ENCODE assay signal across 9 cellular contexts in genomic region chr5:36888303-36888702, GRCh38.
"Had no signal": no experiment of that assay in that cellular context is flagged by ENCODE, and none has a peak within 500 bp of the region (broad histone marks: within the 10 kb centered on the region; RNA-seq: fewer than 3 reads in every experiment).

No MANE protein-coding gene starts in this region.

- H3K4me3 Mint-ChIP-seq: activated CD4-positive, alpha-beta T cell treated with anti-CD3 and anti-CD28 coated beads, Interleukin-2, amount 10 ng/mL, durations not matched to agents 7 days and 5 days; endodermal cell; stimulated activated naive B cell treated with anti-CD40 and anti-IgM and Interleukin-4, amounts not matched to agents 10 μg/mL and 1 μg/mL and 100 μg/mL, for 72 hours; WTC11 had no signal

- H3K4me3 ChIP-seq: lung, upper lobe of left lung had no signal

- H3K9me3 ChIP-seq: upper lobe of left lung had no signal

- ATAC-seq: stimulated activated naive B cell treated with anti-CD40 and anti-IgM and Interleukin-4, amounts not matched to agents 10 μg/mL and 1 μg/mL and 100 μg/mL, for 72 hours; WTC11 had no signal

- H3K27ac Mint-ChIP-seq: activated CD4-positive, alpha-beta T cell treated with anti-CD3 and anti-CD28 coated beads, Interleukin-2, amount 10 ng/mL, durations not matched to agents 7 days and 5 days; WTC11 had no signal

- H3K27me3 ChIP-seq: upper lobe of left lung had no signal

- H3K27me3 Mint-ChIP-seq: activated CD4-positive, alpha-beta T cell treated with anti-CD3 and anti-CD28 coated beads, Interleukin-2, amount 10 ng/mL, durations not matched to agents 7 days and 5 days; stimulated activated naive B cell treated with anti-CD40 and anti-IgM and Interleukin-4, amounts not matched to agents 10 μg/mL and 1 μg/mL and 100 μg/mL, for 72 hours had no signal

- DNase-seq: activated CD4-positive, alpha-beta T cell treated with anti-CD3 and anti-CD28 coated beads, Interleukin-2, amount 10 ng/mL, durations not matched to agents 7 days and 5 days; activated effector memory CD4-positive, alpha-beta T cell treated with anti-CD3 and anti-CD28 coated beads, Interleukin-2, amount 50 U/mL, for 16 hours; endodermal cell; stimulated activated naive B cell treated with anti-CD40 and anti-IgM and Interleukin-4, amounts not matched to agents 10 μg/mL and 1 μg/mL and 100 μg/mL, for 72 hours; T-helper 2 cell; upper lobe of left lung had no signal

- H3K27ac ChIP-seq: parathyroid adenoma, upper lobe of left lung had no signal
